Comparison of ENCODE assay signal across 8 cellular contexts in genomic region chr6:144215932-144216667, GRCh38.
DNase-seq lines count a peak whose midpoint lies in the region; ATAC-seq and TF ChIP-seq lines count a peak whose summit lies in the region.

No MANE protein-coding gene starts in this region.

- DNase-seq in Daoy (ENCODE audit: low read depth) = peak; percentile 98
- DNase-seq in Panc1 (ENCODE audit: low read depth, low spot score) = peak; percentile 97
- DNase-seq in activated T-helper 1 cell treated with Interleukin-2 at 50 U/mL for 16 hours (ENCODE audit: low read depth) = peak; percentile 81
- peak; percentile 75 for DNase-seq in esophagus squamous epithelium (lab: John Stamatoyannopoulos, UW)
- peak; percentile 96 for DNase-seq in myocyte (ENCODE audit: low read depth)
- peak; percentile 84 to 89 for DNase-seq in stimulated activated CD8-positive, alpha-beta memory T cell treated with anti-CD3 and anti-CD28 coated beads, Interleukin-7, amount 100 ng/mL, for 4 hours (ENCODE audit: low read depth in 2 of 2)

- peak; percentile 93 for ATAC-seq in GM21825 (IDR thresholded peaks at IDR 0.05; ENCODE audit: unreplicated experiment)
- ATAC-seq in Panc1 = peak; percentile 96

- TF ChIP-seq CTCF in Panc1 (IDR thresholded peaks at IDR 0.05) (peak; percentile 95), esophagus squamous epithelium (IDR thresholded peaks at IDR 0.05) (peak in 5 of 6 experiments; percentile 52 to 88 (median 68))

- intact Hi-C loops in Panc1 (cut with micrococcal nuclease; ENCODE audit: unreplicated experiment) = loop anchor here (2.0 to 5.0 kb wide), 3 partner anchors 69 to 266 kb away; partner anchors contain the start of gene UTRN
- intact Hi-C loops in esophagus squamous epithelium (cut with DNase I) = no loop called here

- CTCF ChIA-PET in Panc1 (lab: Charles Lee) = interaction anchor here (0.6 to 1.0 kb wide), 3 partner anchors 23 to 116 kb away, joined by 3 to 4 read pairs (median 3); no protein-coding TSS in a partner anchor

- peak in 3 of 4 donors; percentile 30 to 48 (median 31) for TF ChIP-seq POLR2A in esophagus squamous epithelium (IDR thresholded peaks at IDR 0.05)

- WGBS in esophagus squamous epithelium, 2 donors = 0 to 3% methylated on average over 16 to 19 of the region's 61 CpGs

- peak overlapping the region; percentile 81 for H3K27ac ChIP-seq in KOPT-K1 (ENCODE audit: low read depth, low read length, poor library complexity, severe bottlenecking)
- H3K27ac ChIP-seq in Panc1 (ENCODE audit: low read length) = peak overlapping the region; percentile 84
- H3K27ac ChIP-seq in esophagus squamous epithelium = peak overlapping the region; percentile 91 to 98 (median 94)

- H3K9me3 ChIP-seq in KOPT-K1 (ENCODE audit: insufficient read depth, low read length, poor library complexity, severe bottlenecking) (peaks cover 6% of the 10 kb centered on the region), Panc1 (ENCODE audit: control insufficient read depth, insufficient read depth, low read depth, low read length) (no peaks in the 10 kb centered on the region; the same call in 1 of the 2 replicates), esophagus squamous epithelium (peaks cover 0 to 6% (median 0%) of the 10 kb centered on the region in 3 donors)

- H3K4me3 ChIP-seq in Panc1 (ENCODE audit: low read depth in 2 of 2, low read length in 2 of 2) = peak overlapping the region; percentile 69 to 84
- peak overlapping the region; percentile 72 to 85 (median 74) for H3K4me3 ChIP-seq in esophagus squamous epithelium

- no peaks in the 10 kb centered on the region for H3K27me3 ChIP-seq in Panc1 (ENCODE audit: control insufficient read depth, insufficient read depth, low read length)
- no peaks in the 10 kb centered on the region for H3K27me3 ChIP-seq in esophagus squamous epithelium

- H3K36me3 ChIP-seq in KOPT-K1 (ENCODE audit: insufficient read depth, low read length) = no peaks in the 10 kb centered on the region
- H3K36me3 ChIP-seq in Panc1 (ENCODE audit: control insufficient read depth, insufficient read depth, low read length) = no peaks in the 10 kb centered on the region
- H3K36me3 ChIP-seq in esophagus squamous epithelium = no peaks in the 10 kb centered on the region

- POLR2A ChIA-PET in Panc1 (lab: Charles Lee) = no interaction called here

- in situ Hi-C loops in Panc1 (cut with HindIII; ENCODE audit: low pct_unique_long_range_greater_than_20kb, low sequenced_read_pairs) = no loop called here

- BruUV-seq in Panc1 (replicated peaks; lab: Mats Ljungman, UMichigan) = no TSS peak

- H3K4me1 ChIP-seq in Panc1 (ENCODE audit: control insufficient read depth, insufficient read depth, low read length) (peaks cover 14% of the 10 kb centered on the region), esophagus squamous epithelium (peaks cover 7 to 31% (median 11%) of the 10 kb centered on the region in 3 donors)

Comparison
In these comparisons a context has a peak if more than half of its experiments do, and no peak if none do; other contexts are left out.
1. Peak in every context shown above with its lines: DNase-seq, ATAC-seq, H3K4me3 ChIP-seq and H3K27ac ChIP-seq.